16 cellular contexts compared by ENCODE assay signal in the genomic region with DNA sequence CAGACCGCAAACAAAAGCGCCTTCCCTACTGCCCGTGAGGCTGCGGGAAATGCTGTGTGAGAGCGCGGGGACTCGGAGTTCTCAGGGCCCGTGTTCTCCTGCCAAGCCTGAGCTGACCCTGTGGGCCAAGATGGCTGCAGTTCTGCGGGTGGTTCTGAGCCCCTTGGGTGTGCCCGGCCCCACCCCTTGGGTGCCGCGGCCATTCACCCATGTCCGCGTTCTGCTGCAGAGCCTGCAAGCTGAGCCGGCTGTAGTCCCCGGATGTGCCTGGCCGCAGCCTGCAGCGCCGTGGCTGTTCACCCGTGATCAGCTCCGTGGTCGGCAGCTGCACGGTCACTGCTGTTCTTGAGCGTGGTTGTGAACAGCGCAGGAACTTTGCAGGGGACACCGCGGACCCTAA. TPM values are rescaled to one million over a fixed set of nuclear protein-coding genes. Genes with fewer than 3 reads are reported as not detected.
DNase-seq lines count a peak whose midpoint lies in the region; ATAC-seq and TF ChIP-seq lines count a peak whose summit lies in the region.
"Had no signal": no experiment of that assay in that cellular context is flagged by ENCODE, and none has a peak within 500 bp of the region (broad histone marks: within the 10 kb centered on the region; RNA-seq: fewer than 3 reads in every experiment).

No MANE protein-coding gene starts in this region.

- DNase-seq in activated CD4-positive, alpha-beta T cell treated with anti-CD3 and anti-CD28 coated beads, Interleukin-2, amount 10 ng/mL, durations not matched to agents 7 days and 5 days = no peak
- DNase-seq in activated CD4-positive, alpha-beta T cell treated with anti-CD3 and anti-CD28 coated beads, Interleukin-2, amount 50 U/mL, for 48 hours = no peak
- DNase-seq in T-helper 17 cell (no peak), memory B cell (ENCODE audit: low spot score in 2 of 2) (peak in 1 of 2 donors; percentile 19), NCI-H2171 treated with DMSO at 0.1 percent for 48 hours (lab: John Stamatoyannopoulos, UW) (no peak), NCI-H1092 (lab: John Stamatoyannopoulos, UW) (no peak), SIG-M5 (lab: John Stamatoyannopoulos, UW) (no peak)
- DNase-seq: activated gamma-delta T cell treated with Interleukin-2 at 50 U/mL for 16 hours; gastrocnemius medialis; midbrain; NCI-H1048; PC-3; stimulated activated naive CD4-positive, alpha-beta T cell treated with Interleukin-2 at 50 U/mL for 16 hours had no signal

- H3K9me3 ChIP-seq in DOHH2 (ENCODE audit: control insufficient read depth, insufficient read depth, low read length) (no peaks in the 10 kb centered on the region), T-helper 17 cell (ENCODE audit: control insufficient read depth, low read length, poor library complexity, severe bottlenecking) (no peaks in the 10 kb centered on the region)
- H3K9me3 ChIP-seq: gastrocnemius medialis, ovary had no signal

- H4K20me1 ChIP-seq in DOHH2 (ENCODE audit: control insufficient read depth, insufficient read depth, low read depth, low read length) = no peaks in the 10 kb centered on the region

- H3K4me1 ChIP-seq in DOHH2 (ENCODE audit: control insufficient read depth, low read length) = peaks cover 62% of the 10 kb centered on the region
- H3K4me1 ChIP-seq: gastrocnemius medialis had no signal

- CTCF ChIA-PET in activated CD4-positive, alpha-beta T cell treated with anti-CD3 and anti-CD28 coated beads, Interleukin-2, amount 10 ng/mL, durations not matched to agents 7 days and 5 days (lab: Charles Lee) = interaction anchor here (1.8 to 2.3 kb wide), 2 partner anchors 11 to 14 kb away, joined by 4 to 5 read pairs; no protein-coding TSS in a partner anchor

- peak overlapping the region; percentile 69 for H3K4me3 ChIP-seq in DOHH2 (ENCODE audit: low read length)
- H3K4me3 ChIP-seq: cardiac muscle cell, gastrocnemius medialis, ovary had no signal

- peak overlapping the region; percentile 69 for H3K4me3 Mint-ChIP-seq in activated CD4-positive, alpha-beta T cell treated with anti-CD3 and anti-CD28 coated beads, Interleukin-2, amount 10 ng/mL, durations not matched to agents 7 days and 5 days
- peak overlapping the region; percentile 97 for H3K4me3 Mint-ChIP-seq in T-helper 17 cell
- peak overlapping the region; percentile 88 for H3K4me3 Mint-ChIP-seq in memory B cell

- no peak for TF ChIP-seq CTCF in DOHH2 (IDR thresholded peaks at IDR 0.05; ENCODE audit: low read depth, low read length, poor library complexity, severe bottlenecking)

- no peaks in the 10 kb centered on the region for H3K9me2 ChIP-seq in DOHH2 (replicated peaks; ENCODE audit: control insufficient read depth, low read length)

- POLR2A ChIA-PET in activated CD4-positive, alpha-beta T cell treated with anti-CD3 and anti-CD28 coated beads, Interleukin-2, amount 10 ng/mL, durations not matched to agents 7 days and 5 days (lab: Charles Lee) = no interaction called here

- H3K79me2 ChIP-seq in DOHH2 (ENCODE audit: control insufficient read depth, low read length) = peaks cover 65% of the 10 kb centered on the region

- peaks cover 47% of the 10 kb centered on the region for H3F3A ChIP-seq in DOHH2 (ENCODE audit: control insufficient read depth, insufficient read depth)

- H3K27ac ChIP-seq in DOHH2 (ENCODE audit: low read depth, low read length) = peak overlapping the region; percentile 93
- H3K27ac ChIP-seq: cardiac muscle cell, gastrocnemius medialis, ovary had no signal

- peaks cover 78% of the 10 kb centered on the region for H3K36me3 ChIP-seq in DOHH2 (ENCODE audit: control insufficient read depth, low read length)
- H3K36me3 ChIP-seq: ovary had no signal

- peak overlapping the region; percentile 78 for H3K4me2 ChIP-seq in DOHH2 (ENCODE audit: low read length)

- no peaks in the 10 kb centered on the region for H3K27me3 Mint-ChIP-seq in activated CD4-positive, alpha-beta T cell treated with anti-CD3 and anti-CD28 coated beads, Interleukin-2, amount 10 ng/mL, durations not matched to agents 7 days and 5 days
- no peaks in the 10 kb centered on the region for H3K27me3 Mint-ChIP-seq in T-helper 17 cell
- H3K27me3 Mint-ChIP-seq in memory B cell = no peaks in the 10 kb centered on the region

- H3K27ac Mint-ChIP-seq in activated CD4-positive, alpha-beta T cell treated with anti-CD3 and anti-CD28 coated beads, Interleukin-2, amount 10 ng/mL, durations not matched to agents 7 days and 5 days = peak overlapping the region; percentile 96
- H3K27ac Mint-ChIP-seq in T-helper 17 cell = no peak overlapping the region
- H3K27ac Mint-ChIP-seq in memory B cell = peak overlapping the region; percentile 91

- peaks cover 49% of the 10 kb centered on the region for H3K36me3 Mint-ChIP-seq in activated CD4-positive, alpha-beta T cell treated with anti-CD3 and anti-CD28 coated beads, Interleukin-2, amount 10 ng/mL, durations not matched to agents 7 days and 5 days (ENCODE audit: low read depth)
- H3K36me3 Mint-ChIP-seq in T-helper 17 cell (ENCODE audit: low read depth) (peaks cover 5% of the 10 kb centered on the region), memory B cell (peaks cover 20% of the 10 kb centered on the region)

- H3K9me3 Mint-ChIP-seq in activated CD4-positive, alpha-beta T cell treated with anti-CD3 and anti-CD28 coated beads, Interleukin-2, amount 10 ng/mL, durations not matched to agents 7 days and 5 days = no peaks in the 10 kb centered on the region
- no peaks in the 10 kb centered on the region for H3K9me3 Mint-ChIP-seq in memory B cell

- no peaks in the 10 kb centered on the region for H3K27me3 ChIP-seq in DOHH2 (ENCODE audit: control insufficient read depth, low read length)
- H3K27me3 ChIP-seq: cardiac muscle cell, gastrocnemius medialis, ovary had no signal

- peaks cover 47% of the 10 kb centered on the region for H3K4me1 Mint-ChIP-seq in activated CD4-positive, alpha-beta T cell treated with anti-CD3 and anti-CD28 coated beads, Interleukin-2, amount 10 ng/mL, durations not matched to agents 7 days and 5 days
- H3K4me1 Mint-ChIP-seq in T-helper 17 cell (peaks cover 27% of the 10 kb centered on the region), memory B cell (peaks cover 25% of the 10 kb centered on the region)

- ATAC-seq in T-helper 17 cell (no peak), memory B cell (ENCODE audit: low read depth) (peak; percentile 22)
- ATAC-seq: gastrocnemius medialis, PC-3 had no signal

RNA-seq across cellular contexts. Expression of gene ACSF3, which starts 20.0 kb away (rescaled TPM):
- total RNA-seq in activated CD4-positive, alpha-beta T cell treated with anti-CD3 and anti-CD28 coated beads, Interleukin-2, amount 10 ng/mL, durations not matched to agents 7 days and 5 days = 10 to 100 TPM; 57.3 to 62.0 TPM
- 10 to 100 TPM; 48.0 to 53.6 TPM for total RNA-seq in T-helper 17 cell

RNA-seq across cellular contexts. Expression of gene CDH15, which starts 57.9 kb away (rescaled TPM):
- not detected for total RNA-seq in activated CD4-positive, alpha-beta T cell treated with anti-CD3 and anti-CD28 coated beads, Interleukin-2, amount 10 ng/mL, durations not matched to agents 7 days and 5 days
- under 1 TPM in 1 of 2 donors, not detected in 1; 0.12 TPM for total RNA-seq in T-helper 17 cell
